In the genomic region with DNA sequence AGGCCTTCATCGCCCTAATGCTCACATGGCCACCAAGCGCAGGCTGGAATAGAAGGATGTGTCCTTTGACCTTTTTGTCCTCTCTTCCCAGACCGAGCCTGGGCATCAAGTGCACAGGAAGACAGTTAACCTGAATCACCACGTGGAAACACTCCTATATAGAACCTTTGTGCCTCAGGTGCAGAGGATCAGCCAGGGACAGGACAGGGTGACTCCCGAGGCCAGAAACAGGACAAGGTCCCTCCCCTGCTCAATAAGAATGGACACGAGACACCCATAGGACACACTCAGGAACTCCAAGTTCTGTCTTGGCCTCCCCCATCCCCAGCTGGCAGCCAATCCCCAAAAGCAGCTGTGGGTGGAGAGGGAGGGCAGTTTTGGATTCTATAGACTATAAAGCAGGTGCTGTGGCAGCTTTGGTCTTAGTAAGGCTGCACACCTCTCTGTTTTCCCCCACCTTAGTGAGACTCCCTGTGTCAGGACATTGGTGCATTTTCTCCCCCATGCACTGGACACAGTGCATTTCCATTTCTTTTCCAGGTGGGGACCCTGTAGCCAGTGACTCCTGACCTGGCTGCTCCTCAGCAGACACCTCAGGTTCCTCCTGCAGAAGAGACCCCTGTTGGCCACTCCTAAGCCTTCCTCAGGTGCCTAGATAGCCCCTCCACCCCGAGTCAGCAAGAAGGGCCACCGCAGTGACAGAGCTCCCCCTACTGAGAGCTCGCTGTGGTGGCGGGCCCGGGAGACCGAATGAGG, we compare ENCODE assay signal across 1 cellular context.
TF ChIP-seq lines count a peak whose summit lies in the region.

No MANE protein-coding gene starts in this region.

TF ChIP-seq in HepG2, 621 proteins besides CTCF, POLR2A, EP300 and RAD21 (continued from another document and continues in another):
- TF ChIP-seq, protein P1, sequence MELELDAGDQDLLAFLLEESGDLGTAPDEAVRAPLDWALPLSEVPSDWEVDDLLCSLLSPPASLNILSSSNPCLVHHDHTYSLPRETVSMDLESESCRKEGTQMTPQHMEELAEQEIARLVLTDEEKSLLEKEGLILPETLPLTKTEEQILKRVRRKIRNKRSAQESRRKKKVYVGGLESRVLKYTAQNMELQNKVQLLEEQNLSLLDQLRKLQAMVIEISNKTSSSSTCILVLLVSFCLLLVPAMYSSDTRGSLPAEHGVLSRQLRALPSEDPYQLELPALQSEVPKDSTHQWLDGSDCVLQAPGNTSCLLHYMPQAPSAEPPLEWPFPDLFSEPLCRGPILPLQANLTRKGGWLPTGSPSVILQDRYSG (CRISPR knock-in tag; IDR thresholded peaks at IDR 0.05), result no peak
- TF ChIP-seq SNRNP70 (IDR thresholded peaks at IDR 0.05; ENCODE audit: low read depth, low read length) (no peak), ZMYM4 (CRISPR knock-in tag; IDR thresholded peaks at IDR 0.05) (peak; percentile 85), RAD51 (IDR thresholded peaks at IDR 0.05; ENCODE audit: borderline replicate concordance) (no peak), AFF4 (CRISPR knock-in tag; IDR thresholded peaks at IDR 0.05) (peak; percentile 68; the same call in 1 of the 2 replicates), ZNF281 (CRISPR knock-in tag; IDR thresholded peaks at IDR 0.05; ENCODE audit: borderline replicate concordance) (0 out of 2 replicates have a peak, but pooled peaks have one; percentile 25), USF2 (IDR thresholded peaks at IDR 0.05; ENCODE audit: low read depth, low read length) (no peak), USF2 (CRISPR knock-in tag; IDR thresholded peaks at IDR 0.05; ENCODE audit: borderline replicate concordance) (no peak; the same call in 1 of the 2 replicates), FOXK2 (IDR thresholded peaks at IDR 0.05) (no peak), HNRNPK (IDR thresholded peaks at IDR 0.05; ENCODE audit: low read depth, low read length, poor library complexity, severe bottlenecking) (no peak), ZNF558 (CRISPR knock-in tag; IDR thresholded peaks at IDR 0.05; ENCODE audit: borderline replicate concordance) (no peak), REPIN1 (CRISPR knock-in tag; IDR thresholded peaks at IDR 0.05; ENCODE audit: borderline replicate concordance, low read depth) (peak; percentile 82; the same call in 1 of the 2 replicates), ZNF788 (CRISPR knock-in tag; IDR thresholded peaks at IDR 0.05; ENCODE audit: borderline replicate concordance) (peak; percentile 69; the same call in 1 of the 2 replicates), NFE2L1 (CRISPR knock-in tag; IDR thresholded peaks at IDR 0.05; ENCODE audit: borderline replicate concordance) (no peak), FOSL1 (CRISPR knock-in tag; IDR thresholded peaks at IDR 0.05; ENCODE audit: borderline replicate concordance) (no peak), ZNF660 (CRISPR knock-in tag; IDR thresholded peaks at IDR 0.05; ENCODE audit: borderline replicate concordance, low read depth) (no peak), ZNF136 (CRISPR knock-in tag; IDR thresholded peaks at IDR 0.05; ENCODE audit: low read depth) (no peak), ZNF256 (CRISPR knock-in tag; conservative IDR thresholded peaks at IDR 0.05) (no peak), DPF2 (CRISPR knock-in tag; IDR thresholded peaks at IDR 0.05; ENCODE audit: borderline replicate concordance, low read depth) (no peak), HOXD1 (CRISPR knock-in tag; IDR thresholded peaks at IDR 0.05) (peak; percentile 33; the same call in 1 of the 2 replicates), ZNF670 (CRISPR knock-in tag; IDR thresholded peaks at IDR 0.05; ENCODE audit: borderline replicate concordance) (no peak), SOX13 (IDR thresholded peaks at IDR 0.05) (no peak), SOX13 (CRISPR knock-in tag; conservative IDR thresholded peaks at IDR 0.05 in 1 of 2, IDR thresholded peaks at IDR 0.05 in 1 of 2) (peak in 1 of 2 experiments; percentile 51; a peak in 1 of 4 replicates), KMT2A (CRISPR knock-in tag; IDR thresholded peaks at IDR 0.05) (no peak), ZNF747 (CRISPR knock-in tag; IDR thresholded peaks at IDR 0.05; ENCODE audit: borderline replicate concordance) (peak; percentile 30; the same call in 1 of the 2 replicates), HNRNPLL (IDR thresholded peaks at IDR 0.05; ENCODE audit: low read depth, low read length, poor library complexity, severe bottlenecking) (no peak), ZFAT (CRISPR knock-in tag; conservative IDR thresholded peaks at IDR 0.05) (no peak), KDM1A (CRISPR knock-in tag; IDR thresholded peaks at IDR 0.05) (no peak), ZNF101 (CRISPR knock-in tag; IDR thresholded peaks at IDR 0.05; ENCODE audit: borderline replicate concordance, low read depth) (no peak), ATRX (CRISPR knock-in tag; IDR thresholded peaks at IDR 0.05; ENCODE audit: borderline replicate concordance) (no peak), REXO4 (CRISPR knock-in tag; IDR thresholded peaks at IDR 0.05; ENCODE audit: borderline replicate concordance) (no peak), ZNF749 (CRISPR knock-in tag; IDR thresholded peaks at IDR 0.05; ENCODE audit: borderline replicate concordance) (no peak), ZNF503 (CRISPR knock-in tag; IDR thresholded peaks at IDR 0.05) (no peak), SMARCC2 (IDR thresholded peaks at IDR 0.05) (no peak), CBFB (CRISPR knock-in tag; IDR thresholded peaks at IDR 0.05) (peak; percentile 73; the same call in 1 of the 2 replicates)
- TF ChIP-seq, protein P2, sequence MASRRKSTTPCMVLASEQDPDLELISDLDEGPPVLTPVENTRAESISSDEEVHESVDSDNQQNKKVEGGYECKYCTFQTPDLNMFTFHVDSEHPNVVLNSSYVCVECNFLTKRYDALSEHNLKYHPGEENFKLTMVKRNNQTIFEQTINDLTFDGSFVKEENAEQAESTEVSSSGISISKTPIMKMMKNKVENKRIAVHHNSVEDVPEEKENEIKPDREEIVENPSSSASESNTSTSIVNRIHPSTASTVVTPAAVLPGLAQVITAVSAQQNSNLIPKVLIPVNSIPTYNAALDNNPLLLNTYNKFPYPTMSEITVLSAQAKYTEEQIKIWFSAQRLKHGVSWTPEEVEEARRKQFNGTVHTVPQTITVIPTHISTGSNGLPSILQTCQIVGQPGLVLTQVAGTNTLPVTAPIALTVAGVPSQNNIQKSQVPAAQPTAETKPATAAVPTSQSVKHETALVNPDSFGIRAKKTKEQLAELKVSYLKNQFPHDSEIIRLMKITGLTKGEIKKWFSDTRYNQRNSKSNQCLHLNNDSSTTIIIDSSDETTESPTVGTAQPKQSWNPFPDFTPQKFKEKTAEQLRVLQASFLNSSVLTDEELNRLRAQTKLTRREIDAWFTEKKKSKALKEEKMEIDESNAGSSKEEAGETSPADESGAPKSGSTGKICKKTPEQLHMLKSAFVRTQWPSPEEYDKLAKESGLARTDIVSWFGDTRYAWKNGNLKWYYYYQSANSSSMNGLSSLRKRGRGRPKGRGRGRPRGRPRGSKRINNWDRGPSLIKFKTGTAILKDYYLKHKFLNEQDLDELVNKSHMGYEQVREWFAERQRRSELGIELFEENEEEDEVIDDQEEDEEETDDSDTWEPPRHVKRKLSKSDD (CRISPR knock-in tag; IDR thresholded peaks at IDR 0.05; ENCODE audit: low read depth), result no peak
- TF ChIP-seq, protein P3, sequence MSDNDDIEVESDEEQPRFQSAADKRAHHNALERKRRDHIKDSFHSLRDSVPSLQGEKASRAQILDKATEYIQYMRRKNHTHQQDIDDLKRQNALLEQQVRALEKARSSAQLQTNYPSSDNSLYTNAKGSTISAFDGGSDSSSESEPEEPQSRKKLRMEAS (IDR thresholded peaks at IDR 0.05), result peak; percentile 57
- TF ChIP-seq, protein P4, sequence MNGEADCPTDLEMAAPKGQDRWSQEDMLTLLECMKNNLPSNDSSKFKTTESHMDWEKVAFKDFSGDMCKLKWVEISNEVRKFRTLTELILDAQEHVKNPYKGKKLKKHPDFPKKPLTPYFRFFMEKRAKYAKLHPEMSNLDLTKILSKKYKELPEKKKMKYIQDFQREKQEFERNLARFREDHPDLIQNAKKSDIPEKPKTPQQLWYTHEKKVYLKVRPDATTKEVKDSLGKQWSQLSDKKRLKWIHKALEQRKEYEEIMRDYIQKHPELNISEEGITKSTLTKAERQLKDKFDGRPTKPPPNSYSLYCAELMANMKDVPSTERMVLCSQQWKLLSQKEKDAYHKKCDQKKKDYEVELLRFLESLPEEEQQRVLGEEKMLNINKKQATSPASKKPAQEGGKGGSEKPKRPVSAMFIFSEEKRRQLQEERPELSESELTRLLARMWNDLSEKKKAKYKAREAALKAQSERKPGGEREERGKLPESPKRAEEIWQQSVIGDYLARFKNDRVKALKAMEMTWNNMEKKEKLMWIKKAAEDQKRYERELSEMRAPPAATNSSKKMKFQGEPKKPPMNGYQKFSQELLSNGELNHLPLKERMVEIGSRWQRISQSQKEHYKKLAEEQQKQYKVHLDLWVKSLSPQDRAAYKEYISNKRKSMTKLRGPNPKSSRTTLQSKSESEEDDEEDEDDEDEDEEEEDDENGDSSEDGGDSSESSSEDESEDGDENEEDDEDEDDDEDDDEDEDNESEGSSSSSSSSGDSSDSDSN (CRISPR knock-in tag; IDR thresholded peaks at IDR 0.05), result no peak; the same call in 1 of the 2 replicates
- TF ChIP-seq, protein P5, sequence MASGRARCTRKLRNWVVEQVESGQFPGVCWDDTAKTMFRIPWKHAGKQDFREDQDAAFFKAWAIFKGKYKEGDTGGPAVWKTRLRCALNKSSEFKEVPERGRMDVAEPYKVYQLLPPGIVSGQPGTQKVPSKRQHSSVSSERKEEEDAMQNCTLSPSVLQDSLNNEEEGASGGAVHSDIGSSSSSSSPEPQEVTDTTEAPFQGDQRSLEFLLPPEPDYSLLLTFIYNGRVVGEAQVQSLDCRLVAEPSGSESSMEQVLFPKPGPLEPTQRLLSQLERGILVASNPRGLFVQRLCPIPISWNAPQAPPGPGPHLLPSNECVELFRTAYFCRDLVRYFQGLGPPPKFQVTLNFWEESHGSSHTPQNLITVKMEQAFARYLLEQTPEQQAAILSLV (CRISPR knock-in tag; IDR thresholded peaks at IDR 0.05; ENCODE audit: borderline replicate concordance), result 0 out of 2 replicates have a peak, but pooled peaks have one; percentile 74
